ENCODE assay signal across 1 cellular context in genomic region chr6:3208775-3209113, GRCh38.
A peak's percentile ranks its signal among the peaks of the same experiment; 100 is the strongest.
TF ChIP-seq lines count a peak whose summit lies in the region.

No MANE protein-coding gene starts in this region.

TF ChIP-seq in HepG2, 621 proteins besides CTCF, POLR2A, EP300 and RAD21:
- TF ChIP-seq RAD51 (IDR thresholded peaks at IDR 0.05; ENCODE audit: borderline replicate concordance): no peak
- TF ChIP-seq, protein P1, sequence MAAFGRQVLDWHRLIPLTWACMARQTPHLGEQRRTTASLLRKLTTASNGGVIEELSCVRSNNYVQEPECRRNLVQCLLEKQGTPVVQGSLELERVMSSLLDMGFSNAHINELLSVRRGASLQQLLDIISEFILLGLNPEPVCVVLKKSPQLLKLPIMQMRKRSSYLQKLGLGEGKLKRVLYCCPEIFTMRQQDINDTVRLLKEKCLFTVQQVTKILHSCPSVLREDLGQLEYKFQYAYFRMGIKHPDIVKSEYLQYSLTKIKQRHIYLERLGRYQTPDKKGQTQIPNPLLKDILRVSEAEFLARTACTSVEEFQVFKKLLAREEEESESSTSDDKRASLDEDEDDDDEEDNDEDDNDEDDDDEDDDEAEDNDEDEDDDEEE (CRISPR knock-in tag; IDR thresholded peaks at IDR 0.05): 0 out of 2 replicates have a peak, but pooled peaks have one; percentile 32
